33 cellular contexts compared by ENCODE assay signal in genomic region chr7:92451645-92452044, GRCh38. TPM values are rescaled to one million over a fixed set of nuclear protein-coding genes. Genes with fewer than 3 reads are reported as not detected.
"Had no signal": no experiment of that assay in that cellular context is flagged by ENCODE, and none has a peak within 500 bp of the region (broad histone marks: within the 10 kb centered on the region; RNA-seq: fewer than 3 reads in every experiment).

No MANE protein-coding gene starts in this region.

- H3K27ac ChIP-seq: stomach, suprapubic skin, testis, thoracic aorta, thyroid gland, tibial artery, tibial nerve, transverse colon, upper lobe of left lung, upper lobe of right lung, uterus, vagina had no signal

- H3K4me3 ChIP-seq: stomach, suprapubic skin, testis, thoracic aorta, thyroid gland, tibial artery, tibial nerve, transverse colon, upper lobe of left lung, upper lobe of right lung, uterus, vagina had no signal

- H3K27me3 Mint-ChIP-seq: stimulated activated memory B cell treated with anti-CD40 and anti-IgM and Interleukin-4, amounts not matched to agents 10 μg/mL and 1 μg/mL and 100 μg/mL, for 72 hours; stimulated activated naive B cell treated with anti-CD40 and anti-IgM and Interleukin-4, amounts not matched to agents 10 μg/mL and 1 μg/mL and 100 μg/mL, for 72 hours; stimulated activated naive CD8-positive, alpha-beta T cell treated with anti-CD3 and anti-CD28 coated beads, Interleukin-15, amount 100 ng/mL, for 72 hours; stimulated activated naive CD8-positive, alpha-beta T cell treated with anti-CD3 and anti-CD28 coated beads, Interleukin-15, Interleukin-2, amounts not matched to agents 100 ng/mL and 50 ng/mL, for 24 hours; type B pancreatic cell had no signal

- ATAC-seq: stimulated activated effector memory CD8-positive, alpha-beta T cell treated with anti-CD3 and anti-CD28 coated beads, Interleukin-12 subunit alpha, Interleukin-12 subunit beta, amount 100 ng/mL, for 72 hours; stimulated activated memory B cell treated with anti-CD40 and anti-IgM and Interleukin-4, amounts not matched to agents 10 μg/mL and 1 μg/mL and 100 μg/mL, for 72 hours; stimulated activated naive B cell treated with anti-CD40 and anti-IgM and Interleukin-4, amounts not matched to agents 10 μg/mL and 1 μg/mL and 100 μg/mL, for 72 hours; stimulated activated naive CD8-positive, alpha-beta T cell treated with anti-CD3 and anti-CD28 coated beads, Interleukin-15, amount 100 ng/mL, for 72 hours; stimulated activated naive CD8-positive, alpha-beta T cell treated with anti-CD3 and anti-CD28 coated beads, Interleukin-15, Interleukin-2, amounts not matched to agents 100 U/mL and 50 U/mL, for 24 hours; upper lobe of right lung had no signal

- H3K9me3 Mint-ChIP-seq: stimulated activated effector memory CD8-positive, alpha-beta T cell treated with anti-CD3 and anti-CD28 coated beads, Interleukin-12 subunit alpha, Interleukin-12 subunit beta, amount 100 ng/mL, for 72 hours; stimulated activated memory B cell treated with anti-CD40 and anti-IgM and Interleukin-4, amounts not matched to agents 10 μg/mL and 1 μg/mL and 100 μg/mL, for 72 hours; stimulated activated naive B cell treated with anti-CD40 and anti-IgM and Interleukin-4, amounts not matched to agents 10 μg/mL and 1 μg/mL and 100 μg/mL, for 72 hours; stimulated activated naive CD8-positive, alpha-beta T cell treated with anti-CD3 and anti-CD28 coated beads, Interleukin-15, amount 100 ng/mL, for 72 hours; stimulated activated naive CD8-positive, alpha-beta T cell treated with anti-CD3 and anti-CD28 coated beads, Interleukin-15, Interleukin-2, amounts not matched to agents 100 ng/mL and 50 ng/mL, for 24 hours; type B pancreatic cell had no signal

- H3K27ac Mint-ChIP-seq: stimulated activated effector memory CD8-positive, alpha-beta T cell treated with anti-CD3 and anti-CD28 coated beads, Interleukin-12 subunit alpha, Interleukin-12 subunit beta, amount 100 ng/mL, for 72 hours; stimulated activated memory B cell treated with anti-CD40 and anti-IgM and Interleukin-4, amounts not matched to agents 10 μg/mL and 1 μg/mL and 100 μg/mL, for 72 hours; stimulated activated naive B cell treated with anti-CD40 and anti-IgM and Interleukin-4, amounts not matched to agents 10 μg/mL and 1 μg/mL and 100 μg/mL, for 72 hours; stimulated activated naive CD8-positive, alpha-beta T cell treated with anti-CD3 and anti-CD28 coated beads, Interleukin-15, amount 100 ng/mL, for 72 hours; stimulated activated naive CD8-positive, alpha-beta T cell treated with anti-CD3 and anti-CD28 coated beads, Interleukin-15, Interleukin-2, amounts not matched to agents 100 ng/mL and 50 ng/mL, for 24 hours; type B pancreatic cell had no signal

- DNase-seq: stimulated activated CD4-positive, alpha-beta T cell treated with anti-CD3 and anti-CD28 coated beads, Interleukin-2, amount 100 ng/mL, for 48 hours; stimulated activated CD4-positive, alpha-beta T cell treated with anti-CD3 and anti-CD28 coated beads, Interleukin-4, amount 100 ng/mL, for 1 hour; stimulated activated CD4-positive, alpha-beta T cell treated with anti-CD3 and anti-CD28 coated beads, Interleukin-4, amount 100 ng/mL, for 24 hours; stimulated activated CD4-positive, alpha-beta T cell treated with anti-CD3 and anti-CD28 coated beads, Interleukin-4, amount 100 ng/mL, for 4 hours; stimulated activated CD8-positive, alpha-beta memory T cell treated with anti-CD3 and anti-CD28 coated beads, Interleukin-4, amount 100 ng/mL, for 48 hours; stimulated activated naive B cell treated with anti-CD40 and anti-IgM and Interleukin-4, amounts not matched to agents 10 μg/mL and 1 μg/mL and 100 μg/mL, for 72 hours; stimulated activated naive CD4-positive, alpha-beta T cell; stimulated activated naive CD4-positive, alpha-beta T cell treated with Interleukin-2 at 50 U/mL for 16 hours; stimulated activated naive CD8-positive, alpha-beta T cell treated with anti-CD3 and anti-CD28 coated beads, Interleukin-15, amount 100 ng/mL, for 72 hours; stimulated activated naive CD8-positive, alpha-beta T cell treated with anti-CD3 and anti-CD28 coated beads, Interleukin-15, Interleukin-2, amounts not matched to agents 100 U/mL and 50 U/mL, for 24 hours; stomach; substantia nigra; thyroid gland; tibial artery; transverse colon; trophoblast cell; upper lobe of left lung; upper lobe of right lung; uterus had no signal

- H3K4me3 Mint-ChIP-seq: stimulated activated effector memory CD8-positive, alpha-beta T cell treated with anti-CD3 and anti-CD28 coated beads, Interleukin-12 subunit alpha, Interleukin-12 subunit beta, amount 100 ng/mL, for 72 hours; stimulated activated memory B cell treated with anti-CD40 and anti-IgM and Interleukin-4, amounts not matched to agents 10 μg/mL and 1 μg/mL and 100 μg/mL, for 72 hours; stimulated activated naive B cell treated with anti-CD40 and anti-IgM and Interleukin-4, amounts not matched to agents 10 μg/mL and 1 μg/mL and 100 μg/mL, for 72 hours; stimulated activated naive CD8-positive, alpha-beta T cell treated with anti-CD3 and anti-CD28 coated beads, Interleukin-15, amount 100 ng/mL, for 72 hours; stimulated activated naive CD8-positive, alpha-beta T cell treated with anti-CD3 and anti-CD28 coated beads, Interleukin-15, Interleukin-2, amounts not matched to agents 100 ng/mL and 50 ng/mL, for 24 hours; type B pancreatic cell had no signal

- H3K27me3 ChIP-seq: stomach, suprapubic skin, testis, thyroid gland, tibial artery, tibial nerve, transverse colon, upper lobe of left lung, upper lobe of right lung, uterus, vagina had no signal

- H3K36me3 ChIP-seq: uterus had no signal

- H3K9me3 ChIP-seq: stomach, suprapubic skin, testis, thoracic aorta, thyroid gland, tibial artery, tibial nerve, transverse colon, upper lobe of left lung, upper lobe of right lung, uterus, vagina had no signal

- H3K4me1 ChIP-seq: uterus had no signal

- FAIRE-seq: urothelium cell line had no signal

RNA-seq across cellular contexts. Expression of gene ERVW-1, which starts 26.1 kb away (rescaled TPM):
- total RNA-seq: subcutaneous adipose tissue, temporal lobe, thoracic aorta, thyroid gland, tibial nerve, transverse colon, upper lobe of right lung, ureter, urinary bladder, uterus, vagina had no signal
- polyA plus RNA-seq: stomach, urinary bladder had no signal
